1 cellular context compared by ENCODE assay signal in the genomic region with DNA sequence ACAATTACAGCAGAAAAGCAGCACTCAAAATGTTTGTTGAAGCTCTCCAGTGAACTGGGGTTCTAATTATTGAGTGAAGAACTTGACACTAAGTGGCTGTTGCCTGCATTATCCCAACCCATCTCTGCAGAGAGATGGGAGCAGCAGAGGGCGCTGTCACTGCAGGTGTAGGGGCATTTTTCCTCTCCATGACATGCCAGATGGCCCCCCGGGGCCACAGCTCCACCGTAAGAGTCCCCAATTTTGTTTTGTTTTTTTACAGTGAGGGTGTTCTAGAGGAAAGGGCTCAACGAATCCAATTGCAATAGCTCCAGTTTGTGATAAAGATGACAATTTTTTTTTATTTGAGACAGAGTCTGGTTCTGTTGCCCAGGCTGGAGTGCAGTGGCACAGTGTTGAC.
TF ChIP-seq lines count a peak whose summit lies in the region.

No MANE protein-coding gene starts in this region.

TF ChIP-seq in HepG2, 621 proteins besides CTCF, POLR2A, EP300 and RAD21 (continued from another document and continues in another):
- TF ChIP-seq, protein P1, sequence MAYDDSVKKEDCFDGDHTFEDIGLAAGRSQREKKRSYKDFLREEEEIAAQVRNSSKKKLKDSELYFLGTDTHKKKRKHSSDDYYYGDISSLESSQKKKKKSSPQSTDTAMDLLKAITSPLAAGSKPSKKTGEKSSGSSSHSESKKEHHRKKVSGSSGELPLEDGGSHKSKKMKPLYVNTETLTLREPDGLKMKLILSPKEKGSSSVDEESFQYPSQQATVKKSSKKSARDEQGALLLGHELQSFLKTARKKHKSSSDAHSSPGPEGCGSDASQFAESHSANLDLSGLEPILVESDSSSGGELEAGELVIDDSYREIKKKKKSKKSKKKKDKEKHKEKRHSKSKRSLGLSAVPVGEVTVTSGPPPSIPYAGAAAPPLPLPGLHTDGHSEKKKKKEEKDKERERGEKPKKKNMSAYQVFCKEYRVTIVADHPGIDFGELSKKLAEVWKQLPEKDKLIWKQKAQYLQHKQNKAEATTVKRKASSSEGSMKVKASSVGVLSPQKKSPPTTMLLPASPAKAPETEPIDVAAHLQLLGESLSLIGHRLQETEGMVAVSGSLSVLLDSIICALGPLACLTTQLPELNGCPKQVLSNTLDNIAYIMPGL (CRISPR knock-in tag; IDR thresholded peaks at IDR 0.05; ENCODE audit: borderline replicate concordance in 1 of 2, low read depth in 1 of 2): peak in 1 of 2 experiments; percentile 52; a peak in 1 of 4 replicates
- TF ChIP-seq, protein P2, sequence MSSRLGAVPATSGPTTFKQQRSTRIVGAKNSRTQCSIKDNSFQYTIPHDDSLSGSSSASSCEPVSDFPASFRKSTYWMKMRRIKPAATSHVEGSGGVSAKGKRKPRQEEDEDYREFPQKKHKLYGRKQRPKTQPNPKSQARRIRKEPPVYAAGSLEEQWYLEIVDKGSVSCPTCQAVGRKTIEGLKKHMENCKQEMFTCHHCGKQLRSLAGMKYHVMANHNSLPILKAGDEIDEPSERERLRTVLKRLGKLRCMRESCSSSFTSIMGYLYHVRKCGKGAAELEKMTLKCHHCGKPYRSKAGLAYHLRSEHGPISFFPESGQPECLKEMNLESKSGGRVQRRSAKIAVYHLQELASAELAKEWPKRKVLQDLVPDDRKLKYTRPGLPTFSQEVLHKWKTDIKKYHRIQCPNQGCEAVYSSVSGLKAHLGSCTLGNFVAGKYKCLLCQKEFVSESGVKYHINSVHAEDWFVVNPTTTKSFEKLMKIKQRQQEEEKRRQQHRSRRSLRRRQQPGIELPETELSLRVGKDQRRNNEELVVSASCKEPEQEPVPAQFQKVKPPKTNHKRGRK (CRISPR knock-in tag; IDR thresholded peaks at IDR 0.05): no peak
- TF ChIP-seq, protein P3, sequence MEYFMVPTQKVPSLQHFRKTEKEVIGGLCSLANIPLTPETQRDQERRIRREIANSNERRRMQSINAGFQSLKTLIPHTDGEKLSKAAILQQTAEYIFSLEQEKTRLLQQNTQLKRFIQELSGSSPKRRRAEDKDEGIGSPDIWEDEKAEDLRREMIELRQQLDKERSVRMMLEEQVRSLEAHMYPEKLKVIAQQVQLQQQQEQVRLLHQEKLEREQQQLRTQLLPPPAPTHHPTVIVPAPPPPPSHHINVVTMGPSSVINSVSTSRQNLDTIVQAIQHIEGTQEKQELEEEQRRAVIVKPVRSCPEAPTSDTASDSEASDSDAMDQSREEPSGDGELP (IDR thresholded peaks at IDR 0.05; ENCODE audit: borderline replicate concordance, low read depth): no peak
- TF ChIP-seq, protein P4, sequence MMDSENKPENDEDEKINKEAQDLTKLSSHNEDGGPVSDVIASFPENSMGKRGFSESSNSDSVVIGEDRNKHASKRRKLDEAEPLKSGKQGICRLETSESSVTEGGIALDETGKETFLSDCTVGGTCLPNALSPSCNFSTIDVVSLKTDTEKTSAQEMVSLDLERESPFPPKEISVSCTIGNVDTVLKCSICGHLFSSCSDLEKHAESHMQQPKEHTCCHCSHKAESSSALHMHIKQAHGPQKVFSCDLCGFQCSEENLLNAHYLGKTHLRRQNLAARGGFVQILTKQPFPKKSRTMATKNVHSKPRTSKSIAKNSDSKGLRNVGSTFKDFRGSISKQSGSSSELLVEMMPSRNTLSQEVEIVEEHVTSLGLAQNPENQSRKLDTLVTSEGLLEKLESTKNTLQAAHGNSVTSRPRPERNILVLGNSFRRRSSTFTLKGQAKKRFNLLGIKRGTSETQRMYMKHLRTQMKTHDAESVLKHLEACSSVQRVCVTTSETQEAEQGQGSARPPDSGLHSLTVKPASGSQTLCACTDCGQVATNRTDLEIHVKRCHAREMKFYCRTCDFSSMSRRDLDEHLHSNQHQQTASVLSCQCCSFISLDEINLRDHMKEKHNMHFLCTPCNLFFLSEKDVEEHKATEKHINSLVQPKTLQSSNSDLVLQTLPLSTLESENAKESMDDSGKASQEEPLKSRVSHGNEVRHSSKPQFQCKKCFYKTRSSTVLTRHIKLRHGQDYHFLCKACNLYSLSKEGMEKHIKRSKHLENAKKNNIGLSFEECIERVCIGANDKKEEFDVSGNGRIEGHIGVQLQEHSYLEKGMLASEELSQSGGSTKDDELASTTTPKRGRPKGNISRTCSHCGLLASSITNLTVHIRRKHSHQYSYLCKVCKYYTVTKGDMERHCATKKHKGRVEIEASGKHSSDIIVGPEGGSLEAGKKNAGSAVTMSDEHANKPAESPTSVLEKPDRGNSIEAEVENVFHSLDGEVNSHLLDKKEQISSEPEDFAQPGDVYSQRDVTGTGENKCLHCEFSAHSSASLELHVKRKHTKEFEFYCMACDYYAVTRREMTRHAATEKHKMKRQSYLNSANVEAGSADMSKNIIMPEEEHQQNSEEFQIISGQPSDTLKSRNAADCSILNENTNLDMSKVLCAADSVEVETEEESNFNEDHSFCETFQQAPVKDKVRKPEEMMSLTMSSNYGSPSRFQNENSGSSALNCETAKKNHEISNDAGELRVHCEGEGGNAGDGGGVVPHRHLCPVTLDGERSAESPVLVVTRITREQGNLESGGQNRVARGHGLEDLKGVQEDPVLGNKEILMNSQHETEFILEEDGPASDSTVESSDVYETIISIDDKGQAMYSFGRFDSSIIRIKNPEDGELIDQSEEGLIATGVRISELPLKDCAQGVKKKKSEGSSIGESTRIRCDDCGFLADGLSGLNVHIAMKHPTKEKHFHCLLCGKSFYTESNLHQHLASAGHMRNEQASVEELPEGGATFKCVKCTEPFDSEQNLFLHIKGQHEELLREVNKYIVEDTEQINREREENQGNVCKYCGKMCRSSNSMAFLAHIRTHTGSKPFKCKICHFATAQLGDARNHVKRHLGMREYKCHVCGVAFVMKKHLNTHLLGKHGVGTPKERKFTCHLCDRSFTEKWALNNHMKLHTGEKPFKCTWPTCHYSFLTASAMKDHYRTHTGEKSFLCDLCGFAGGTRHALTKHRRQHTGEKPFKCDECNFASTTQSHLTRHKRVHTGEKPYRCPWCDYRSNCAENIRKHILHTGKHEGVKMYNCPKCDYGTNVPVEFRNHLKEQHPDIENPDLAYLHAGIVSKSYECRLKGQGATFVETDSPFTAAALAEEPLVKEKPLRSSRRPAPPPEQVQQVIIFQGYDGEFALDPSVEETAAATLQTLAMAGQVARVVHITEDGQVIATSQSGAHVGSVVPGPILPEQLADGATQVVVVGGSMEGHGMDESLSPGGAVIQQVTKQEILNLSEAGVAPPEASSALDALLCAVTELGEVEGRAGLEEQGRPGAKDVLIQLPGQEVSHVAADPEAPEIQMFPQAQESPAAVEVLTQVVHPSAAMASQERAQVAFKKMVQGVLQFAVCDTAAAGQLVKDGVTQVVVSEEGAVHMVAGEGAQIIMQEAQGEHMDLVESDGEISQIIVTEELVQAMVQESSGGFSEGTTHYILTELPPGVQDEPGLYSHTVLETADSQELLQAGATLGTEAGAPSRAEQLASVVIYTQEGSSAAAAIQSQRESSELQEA (CRISPR knock-in tag; IDR thresholded peaks at IDR 0.05; ENCODE audit: not compliant biosample characterization): no peak
- TF ChIP-seq SMC3 (IDR thresholded peaks at IDR 0.05; ENCODE audit: low read length) (peak; percentile 62; the same call in 1 of the 2 replicates), ZNF766 (CRISPR knock-in tag; IDR thresholded peaks at IDR 0.05; ENCODE audit: borderline replicate concordance) (no peak), FOXA3 (CRISPR knock-in tag; IDR thresholded peaks at IDR 0.05) (no peak), ARNTL (CRISPR knock-in tag; IDR thresholded peaks at IDR 0.05) (no peak), ZNF552 (CRISPR knock-in tag; IDR thresholded peaks at IDR 0.05; ENCODE audit: borderline replicate concordance) (no peak), TSC22D2 (CRISPR knock-in tag; IDR thresholded peaks at IDR 0.05; ENCODE audit: borderline replicate concordance) (no peak), IKZF1 (IDR thresholded peaks at IDR 0.05) (no peak), ZNF431 (CRISPR knock-in tag; IDR thresholded peaks at IDR 0.05; ENCODE audit: borderline replicate concordance, low read depth) (no peak), SOX13 (IDR thresholded peaks at IDR 0.05) (no peak), SOX13 (CRISPR knock-in tag; conservative IDR thresholded peaks at IDR 0.05 in 1 of 2, IDR thresholded peaks at IDR 0.05 in 1 of 2) (no peak), RBM22 (optimal IDR thresholded peaks at IDR 0.05; ENCODE audit: low read length) (no peak), TMF1 (CRISPR knock-in tag; IDR thresholded peaks at IDR 0.05; ENCODE audit: low read depth) (no peak), KLF6 (CRISPR knock-in tag; IDR thresholded peaks at IDR 0.05) (no peak), ELF3 (CRISPR knock-in tag; IDR thresholded peaks at IDR 0.05) (peak; percentile 28; the same call in 1 of the 2 replicates), MYC (CRISPR knock-in tag; IDR thresholded peaks at IDR 0.05; ENCODE audit: borderline replicate concordance) (no peak), NFE2L2 (IDR thresholded peaks at IDR 0.05; ENCODE audit: low read length) (no peak), NFE2L1 (CRISPR knock-in tag; IDR thresholded peaks at IDR 0.05; ENCODE audit: borderline replicate concordance) (no peak), SNAI1 (CRISPR knock-in tag; IDR thresholded peaks at IDR 0.05; ENCODE audit: borderline replicate concordance) (no peak), ZNF180 (CRISPR knock-in tag; IDR thresholded peaks at IDR 0.05; ENCODE audit: borderline replicate concordance, low read depth) (no peak), DR1 (CRISPR knock-in tag; IDR thresholded peaks at IDR 0.05) (no peak)
- TF ChIP-seq, protein P5, sequence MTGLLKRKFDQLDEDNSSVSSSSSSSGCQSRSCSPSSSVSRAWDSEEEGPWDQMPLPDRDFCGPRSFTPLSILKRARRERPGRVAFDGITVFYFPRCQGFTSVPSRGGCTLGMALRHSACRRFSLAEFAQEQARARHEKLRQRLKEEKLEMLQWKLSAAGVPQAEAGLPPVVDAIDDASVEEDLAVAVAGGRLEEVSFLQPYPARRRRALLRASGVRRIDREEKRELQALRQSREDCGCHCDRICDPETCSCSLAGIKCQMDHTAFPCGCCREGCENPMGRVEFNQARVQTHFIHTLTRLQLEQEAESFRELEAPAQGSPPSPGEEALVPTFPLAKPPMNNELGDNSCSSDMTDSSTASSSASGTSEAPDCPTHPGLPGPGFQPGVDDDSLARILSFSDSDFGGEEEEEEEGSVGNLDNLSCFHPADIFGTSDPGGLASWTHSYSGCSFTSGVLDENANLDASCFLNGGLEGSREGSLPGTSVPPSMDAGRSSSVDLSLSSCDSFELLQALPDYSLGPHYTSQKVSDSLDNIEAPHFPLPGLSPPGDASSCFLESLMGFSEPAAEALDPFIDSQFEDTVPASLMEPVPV (CRISPR knock-in tag; IDR thresholded peaks at IDR 0.05): no peak
- TF ChIP-seq, protein P6, sequence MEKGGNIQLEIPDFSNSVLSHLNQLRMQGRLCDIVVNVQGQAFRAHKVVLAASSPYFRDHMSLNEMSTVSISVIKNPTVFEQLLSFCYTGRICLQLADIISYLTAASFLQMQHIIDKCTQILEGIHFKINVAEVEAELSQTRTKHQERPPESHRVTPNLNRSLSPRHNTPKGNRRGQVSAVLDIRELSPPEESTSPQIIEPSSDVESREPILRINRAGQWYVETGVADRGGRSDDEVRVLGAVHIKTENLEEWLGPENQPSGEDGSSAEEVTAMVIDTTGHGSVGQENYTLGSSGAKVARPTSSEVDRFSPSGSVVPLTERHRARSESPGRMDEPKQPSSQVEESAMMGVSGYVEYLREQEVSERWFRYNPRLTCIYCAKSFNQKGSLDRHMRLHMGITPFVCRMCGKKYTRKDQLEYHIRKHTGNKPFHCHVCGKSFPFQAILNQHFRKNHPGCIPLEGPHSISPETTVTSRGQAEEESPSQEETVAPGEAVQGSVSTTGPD (CRISPR knock-in tag; IDR thresholded peaks at IDR 0.05): no peak
- TF ChIP-seq, protein P7, sequence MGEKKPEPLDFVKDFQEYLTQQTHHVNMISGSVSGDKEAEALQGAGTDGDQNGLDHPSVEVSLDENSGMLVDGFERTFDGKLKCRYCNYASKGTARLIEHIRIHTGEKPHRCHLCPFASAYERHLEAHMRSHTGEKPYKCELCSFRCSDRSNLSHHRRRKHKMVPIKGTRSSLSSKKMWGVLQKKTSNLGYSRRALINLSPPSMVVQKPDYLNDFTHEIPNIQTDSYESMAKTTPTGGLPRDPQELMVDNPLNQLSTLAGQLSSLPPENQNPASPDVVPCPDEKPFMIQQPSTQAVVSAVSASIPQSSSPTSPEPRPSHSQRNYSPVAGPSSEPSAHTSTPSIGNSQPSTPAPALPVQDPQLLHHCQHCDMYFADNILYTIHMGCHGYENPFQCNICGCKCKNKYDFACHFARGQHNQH (CRISPR knock-in tag; IDR thresholded peaks at IDR 0.05): no peak
- TF ChIP-seq, protein P8, sequence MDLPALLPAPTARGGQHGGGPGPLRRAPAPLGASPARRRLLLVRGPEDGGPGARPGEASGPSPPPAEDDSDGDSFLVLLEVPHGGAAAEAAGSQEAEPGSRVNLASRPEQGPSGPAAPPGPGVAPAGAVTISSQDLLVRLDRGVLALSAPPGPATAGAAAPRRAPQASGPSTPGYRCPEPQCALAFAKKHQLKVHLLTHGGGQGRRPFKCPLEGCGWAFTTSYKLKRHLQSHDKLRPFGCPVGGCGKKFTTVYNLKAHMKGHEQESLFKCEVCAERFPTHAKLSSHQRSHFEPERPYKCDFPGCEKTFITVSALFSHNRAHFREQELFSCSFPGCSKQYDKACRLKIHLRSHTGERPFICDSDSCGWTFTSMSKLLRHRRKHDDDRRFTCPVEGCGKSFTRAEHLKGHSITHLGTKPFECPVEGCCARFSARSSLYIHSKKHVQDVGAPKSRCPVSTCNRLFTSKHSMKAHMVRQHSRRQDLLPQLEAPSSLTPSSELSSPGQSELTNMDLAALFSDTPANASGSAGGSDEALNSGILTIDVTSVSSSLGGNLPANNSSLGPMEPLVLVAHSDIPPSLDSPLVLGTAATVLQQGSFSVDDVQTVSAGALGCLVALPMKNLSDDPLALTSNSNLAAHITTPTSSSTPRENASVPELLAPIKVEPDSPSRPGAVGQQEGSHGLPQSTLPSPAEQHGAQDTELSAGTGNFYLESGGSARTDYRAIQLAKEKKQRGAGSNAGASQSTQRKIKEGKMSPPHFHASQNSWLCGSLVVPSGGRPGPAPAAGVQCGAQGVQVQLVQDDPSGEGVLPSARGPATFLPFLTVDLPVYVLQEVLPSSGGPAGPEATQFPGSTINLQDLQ (CRISPR knock-in tag; IDR thresholded peaks at IDR 0.05): no peak
- TF ChIP-seq, protein P9, sequence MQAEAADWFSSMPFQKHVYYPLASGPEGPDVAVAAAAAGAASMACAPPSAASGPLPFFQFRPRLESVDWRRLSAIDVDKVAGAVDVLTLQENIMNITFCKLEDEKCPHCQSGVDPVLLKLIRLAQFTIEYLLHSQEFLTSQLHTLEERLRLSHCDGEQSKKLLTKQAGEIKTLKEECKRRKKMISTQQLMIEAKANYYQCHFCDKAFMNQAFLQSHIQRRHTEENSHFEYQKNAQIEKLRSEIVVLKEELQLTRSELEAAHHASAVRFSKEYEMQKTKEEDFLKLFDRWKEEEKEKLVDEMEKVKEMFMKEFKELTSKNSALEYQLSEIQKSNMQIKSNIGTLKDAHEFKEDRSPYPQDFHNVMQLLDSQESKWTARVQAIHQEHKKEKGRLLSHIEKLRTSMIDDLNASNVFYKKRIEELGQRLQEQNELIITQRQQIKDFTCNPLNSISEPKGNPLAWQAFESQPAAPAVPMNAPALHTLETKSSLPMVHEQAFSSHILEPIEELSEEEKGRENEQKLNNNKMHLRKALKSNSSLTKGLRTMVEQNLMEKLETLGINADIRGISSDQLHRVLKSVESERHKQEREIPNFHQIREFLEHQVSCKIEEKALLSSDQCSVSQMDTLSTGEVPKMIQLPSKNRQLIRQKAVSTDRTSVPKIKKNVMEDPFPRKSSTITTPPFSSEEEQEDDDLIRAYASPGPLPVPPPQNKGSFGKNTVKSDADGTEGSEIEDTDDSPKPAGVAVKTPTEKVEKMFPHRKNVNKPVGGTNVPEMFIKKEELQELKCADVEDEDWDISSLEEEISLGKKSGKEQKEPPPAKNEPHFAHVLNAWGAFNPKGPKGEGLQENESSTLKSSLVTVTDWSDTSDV (CRISPR knock-in tag; IDR thresholded peaks at IDR 0.05): no peak
